ENCODE assay signal across 1 cellular context in genomic region chr6:117483004-117483644, GRCh38.
TF ChIP-seq lines count a peak whose summit lies in the region.

No MANE protein-coding gene starts in this region.

TF ChIP-seq in GM23338, 12 proteins besides CTCF, POLR2A, EP300 and RAD21 (continued from another document):
- TF ChIP-seq, protein P1, sequence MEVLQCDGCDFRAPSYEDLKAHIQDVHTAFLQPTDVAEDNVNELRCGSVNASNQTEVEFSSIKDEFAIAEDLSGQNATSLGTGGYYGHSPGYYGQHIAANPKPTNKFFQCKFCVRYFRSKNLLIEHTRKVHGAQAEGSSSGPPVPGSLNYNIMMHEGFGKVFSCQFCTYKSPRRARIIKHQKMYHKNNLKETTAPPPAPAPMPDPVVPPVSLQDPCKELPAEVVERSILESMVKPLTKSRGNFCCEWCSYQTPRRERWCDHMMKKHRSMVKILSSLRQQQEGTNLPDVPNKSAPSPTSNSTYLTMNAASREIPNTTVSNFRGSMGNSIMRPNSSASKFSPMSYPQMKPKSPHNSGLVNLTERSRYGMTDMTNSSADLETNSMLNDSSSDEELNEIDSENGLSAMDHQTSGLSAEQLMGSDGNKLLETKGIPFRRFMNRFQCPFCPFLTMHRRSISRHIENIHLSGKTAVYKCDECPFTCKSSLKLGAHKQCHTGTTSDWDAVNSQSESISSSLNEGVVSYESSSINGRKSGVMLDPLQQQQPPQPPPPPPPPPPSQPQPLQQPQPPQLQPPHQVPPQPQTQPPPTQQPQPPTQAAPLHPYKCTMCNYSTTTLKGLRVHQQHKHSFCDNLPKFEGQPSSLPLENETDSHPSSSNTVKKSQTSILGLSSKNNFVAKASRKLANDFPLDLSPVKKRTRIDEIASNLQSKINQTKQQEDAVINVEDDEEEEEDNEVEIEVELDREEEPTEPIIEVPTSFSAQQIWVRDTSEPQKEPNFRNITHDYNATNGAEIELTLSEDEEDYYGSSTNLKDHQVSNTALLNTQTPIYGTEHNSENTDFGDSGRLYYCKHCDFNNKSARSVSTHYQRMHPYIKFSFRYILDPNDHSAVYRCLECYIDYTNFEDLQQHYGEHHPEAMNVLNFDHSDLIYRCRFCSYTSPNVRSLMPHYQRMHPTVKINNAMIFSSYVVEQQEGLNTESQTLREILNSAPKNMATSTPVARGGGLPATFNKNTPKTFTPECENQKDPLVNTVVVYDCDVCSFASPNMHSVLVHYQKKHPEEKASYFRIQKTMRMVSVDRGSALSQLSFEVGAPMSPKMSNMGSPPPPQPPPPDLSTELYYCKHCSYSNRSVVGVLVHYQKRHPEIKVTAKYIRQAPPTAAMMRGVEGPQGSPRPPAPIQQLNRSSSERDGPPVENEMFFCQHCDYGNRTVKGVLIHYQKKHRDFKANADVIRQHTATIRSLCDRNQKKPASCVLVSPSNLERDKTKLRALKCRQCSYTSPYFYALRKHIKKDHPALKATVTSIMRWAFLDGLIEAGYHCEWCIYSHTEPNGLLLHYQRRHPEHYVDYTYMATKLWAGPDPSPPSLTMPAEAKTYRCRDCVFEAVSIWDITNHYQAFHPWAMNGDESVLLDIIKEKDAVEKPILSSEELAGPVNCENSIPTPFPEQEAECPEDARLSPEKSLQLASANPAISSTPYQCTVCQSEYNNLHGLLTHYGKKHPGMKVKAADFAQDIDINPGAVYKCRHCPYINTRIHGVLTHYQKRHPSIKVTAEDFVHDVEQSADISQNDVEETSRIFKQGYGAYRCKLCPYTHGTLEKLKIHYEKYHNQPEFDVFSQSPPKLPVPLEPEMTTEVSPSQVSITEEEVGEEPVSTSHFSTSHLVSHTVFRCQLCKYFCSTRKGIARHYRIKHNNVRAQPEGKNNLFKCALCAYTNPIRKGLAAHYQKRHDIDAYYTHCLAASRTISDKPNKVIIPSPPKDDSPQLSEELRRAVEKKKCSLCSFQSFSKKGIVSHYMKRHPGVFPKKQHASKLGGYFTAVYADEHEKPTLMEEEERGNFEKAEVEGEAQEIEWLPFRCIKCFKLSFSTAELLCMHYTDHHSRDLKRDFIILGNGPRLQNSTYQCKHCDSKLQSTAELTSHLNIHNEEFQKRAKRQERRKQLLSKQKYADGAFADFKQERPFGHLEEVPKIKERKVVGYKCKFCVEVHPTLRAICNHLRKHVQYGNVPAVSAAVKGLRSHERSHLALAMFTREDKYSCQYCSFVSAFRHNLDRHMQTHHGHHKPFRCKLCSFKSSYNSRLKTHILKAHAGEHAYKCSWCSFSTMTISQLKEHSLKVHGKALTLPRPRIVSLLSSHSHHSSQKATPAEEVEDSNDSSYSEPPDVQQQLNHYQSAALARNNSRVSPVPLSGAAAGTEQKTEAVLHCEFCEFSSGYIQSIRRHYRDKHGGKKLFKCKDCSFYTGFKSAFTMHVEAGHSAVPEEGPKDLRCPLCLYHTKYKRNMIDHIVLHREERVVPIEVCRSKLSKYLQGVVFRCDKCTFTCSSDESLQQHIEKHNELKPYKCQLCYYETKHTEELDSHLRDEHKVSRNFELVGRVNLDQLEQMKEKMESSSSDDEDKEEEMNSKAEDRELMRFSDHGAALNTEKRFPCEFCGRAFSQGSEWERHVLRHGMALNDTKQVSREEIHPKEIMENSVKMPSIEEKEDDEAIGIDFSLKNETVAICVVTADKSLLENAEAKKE (CRISPR knock-in tag; IDR thresholded peaks at IDR 0.05), result no peak
- TF ChIP-seq, protein P2, sequence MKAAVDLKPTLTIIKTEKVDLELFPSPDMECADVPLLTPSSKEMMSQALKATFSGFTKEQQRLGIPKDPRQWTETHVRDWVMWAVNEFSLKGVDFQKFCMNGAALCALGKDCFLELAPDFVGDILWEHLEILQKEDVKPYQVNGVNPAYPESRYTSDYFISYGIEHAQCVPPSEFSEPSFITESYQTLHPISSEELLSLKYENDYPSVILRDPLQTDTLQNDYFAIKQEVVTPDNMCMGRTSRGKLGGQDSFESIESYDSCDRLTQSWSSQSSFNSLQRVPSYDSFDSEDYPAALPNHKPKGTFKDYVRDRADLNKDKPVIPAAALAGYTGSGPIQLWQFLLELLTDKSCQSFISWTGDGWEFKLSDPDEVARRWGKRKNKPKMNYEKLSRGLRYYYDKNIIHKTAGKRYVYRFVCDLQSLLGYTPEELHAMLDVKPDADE (IDR thresholded peaks at IDR 0.05), result no peak
- no peak for TF ChIP-seq ZNF331 (CRISPR knock-in tag; IDR thresholded peaks at IDR 0.05; ENCODE audit: low read depth)
- no peak for TF ChIP-seq CREB1 (CRISPR knock-in tag; IDR thresholded peaks at IDR 0.05; ENCODE audit: low read depth)
- no peak for TF ChIP-seq STAT1 (IDR thresholded peaks at IDR 0.05; ENCODE audit: unreplicated experiment)
- TF ChIP-seq JUNB (IDR thresholded peaks at IDR 0.05; ENCODE audit: unreplicated experiment), result no peak
- no peak for TF ChIP-seq ZNF114 (CRISPR knock-in tag; IDR thresholded peaks at IDR 0.05)
- no peak for TF ChIP-seq EZH2 (IDR thresholded peaks at IDR 0.05; ENCODE audit: low read depth, unreplicated experiment)
